9 cellular contexts compared by ENCODE assay signal in the genomic region with DNA sequence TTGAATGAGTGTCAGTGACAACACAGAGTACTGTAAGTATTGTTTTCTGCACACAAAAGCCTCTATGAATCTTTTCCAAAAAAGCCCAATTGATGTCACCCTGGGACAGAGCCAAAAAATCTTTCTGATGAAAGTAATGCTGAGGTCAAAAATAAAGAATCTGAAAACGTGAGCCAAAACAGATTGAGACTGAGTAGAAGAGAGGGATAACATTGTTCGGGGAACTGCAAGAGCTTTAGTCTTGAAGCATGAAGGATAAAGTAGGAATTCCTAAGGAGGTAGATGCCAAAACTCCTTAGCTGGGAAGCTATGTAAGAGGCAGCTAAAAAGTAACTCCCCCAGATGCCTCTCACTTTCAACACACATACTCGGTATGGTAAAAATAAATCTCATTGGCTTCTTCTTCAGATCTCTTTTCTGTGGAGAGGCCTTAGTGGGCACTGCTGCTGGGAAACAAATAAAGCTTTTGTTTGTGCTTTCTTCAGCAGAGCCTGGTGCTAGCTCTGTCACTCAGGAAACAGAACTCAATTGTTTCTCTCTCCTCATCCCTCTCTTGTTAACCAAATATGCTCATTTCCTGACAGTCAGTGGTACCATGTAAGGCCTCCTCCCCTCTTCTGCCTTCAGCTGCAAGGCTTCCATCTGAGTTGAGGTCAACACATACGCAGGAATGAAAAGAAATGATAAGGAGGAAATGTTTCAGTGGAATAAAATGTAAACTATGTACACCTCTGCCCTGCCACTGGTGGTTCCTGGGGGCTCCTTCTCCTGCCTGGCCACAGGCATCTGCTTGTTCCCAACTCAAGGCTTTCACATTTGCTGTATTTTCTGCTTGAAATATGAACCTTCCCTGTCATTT. TPM values are rescaled to one million over a fixed set of nuclear protein-coding genes. Genes with fewer than 3 reads are reported as not detected.
DNase-seq lines count a peak whose midpoint lies in the region; ATAC-seq and TF ChIP-seq lines count a peak whose summit lies in the region.
"Had no signal": no experiment of that assay in that cellular context is flagged by ENCODE, and none has a peak within 500 bp of the region (broad histone marks: within the 10 kb centered on the region; RNA-seq: fewer than 3 reads in every experiment).

No MANE protein-coding gene starts in this region.

- no peak for TF ChIP-seq CTCF in progenitor cell of endocrine pancreas (IDR thresholded peaks at IDR 0.05; ENCODE audit: unreplicated experiment)

- intact Hi-C loops in left colon (cut with DNase I, micrococcal nuclease), result no loop called here

- H3K4me3 Mint-ChIP-seq in progenitor cell of endocrine pancreas (ENCODE audit: low read depth), result no peak overlapping the region

- DNase-seq in GM04504 (ENCODE audit: low read depth) (peak; percentile 40), KG1 (lab: John Stamatoyannopoulos, UW) (peak; percentile 59), cerebellar cortex (ENCODE audit: low spot score) (peak; percentile 2), left colon (no peak), RKO (ENCODE audit: low spot score) (no peak), progenitor cell of endocrine pancreas (ENCODE audit: low spot score, unreplicated experiment) (no peak)

- no peaks in the 10 kb centered on the region for H3K27me3 Mint-ChIP-seq in progenitor cell of endocrine pancreas

- H3K4me1 Mint-ChIP-seq in progenitor cell of endocrine pancreas (ENCODE audit: low read depth), result peaks cover 11% of the 10 kb centered on the region

- H3K9me3 Mint-ChIP-seq in progenitor cell of endocrine pancreas (ENCODE audit: low read depth), result peaks cover 8% of the 10 kb centered on the region

- H3K27ac ChIP-seq in temporal lobe (ENCODE audit: low read depth, low read length), result peak overlapping the region; percentile 98

- ATAC-seq in left colon (peak; percentile 26), GM18505 (IDR thresholded peaks at IDR 0.05; ENCODE audit: unreplicated experiment) (no peak)
- ATAC-seq: K562 had no signal

- H3K27ac Mint-ChIP-seq in progenitor cell of endocrine pancreas, result no peak overlapping the region

- H3K36me3 Mint-ChIP-seq in progenitor cell of endocrine pancreas (ENCODE audit: insufficient read depth), result no peaks in the 10 kb centered on the region

- no peak for TF ChIP-seq POLR2A in GM18505 (IDR thresholded peaks at IDR 0.05; ENCODE audit: borderline replicate concordance, extremely low read depth, insufficient read depth, insufficient read length)

RNA-seq across cellular contexts. Expression of a gene that starts 58.1 kb away (rescaled TPM):
- total RNA-seq in left colon (1 to 10 TPM; 4.6 to 4.9 TPM), temporal lobe (46.2 TPM), progenitor cell of endocrine pancreas (37.4 and 42.1 TPM in 2 replicates)

Comparison
In these comparisons a context has a peak if more than half of its experiments do, and no peak if none do; other contexts are left out.
1. DNase-seq: peak in GM04504 (single experiment), KG1 (single experiment) and cerebellar cortex (single experiment); none in left colon (0 of 2), RKO (single experiment) and progenitor cell of endocrine pancreas (single experiment).